In genomic region chr9:129802833-129803678, GRCh38 we compare ENCODE assay signal across 1 cellular context.
TF ChIP-seq lines count a peak whose summit lies in the region.

TSS of gene TOR1B (plus strand) at chr9:129803184. CDS start at chr9:129803213, 29 bp downstream.

TF ChIP-seq in K562, 482 proteins besides CTCF, POLR2A, EP300 and RAD21 (continued from another document and continues in another):
- TF ChIP-seq BRF2 (IDR thresholded peaks at IDR 0.05; ENCODE audit: borderline replicate concordance, insufficient read depth, insufficient read length) = no peak
- no peak; a peak in 1 of 4 replicates for TF ChIP-seq ARNT (IDR thresholded peaks at IDR 0.05)
- no peak for TF ChIP-seq ZNF77 (CRISPR knock-in tag; IDR thresholded peaks at IDR 0.05)
- peak; percentile 84; the same call in 1 of the 2 replicates for TF ChIP-seq MTA3 (IDR thresholded peaks at IDR 0.05; ENCODE audit: borderline replicate concordance)
- TF ChIP-seq SMC3 (conservative IDR thresholded peaks at IDR 0.05; ENCODE audit: insufficient read depth, low read depth, low read length) = no peak
- TF ChIP-seq KDM4B (IDR thresholded peaks at IDR 0.05; ENCODE audit: borderline replicate concordance in 2 of 2, low read depth in 1 of 2) = peak in 1 of 2 experiments; percentile 80; a peak in 1 of 4 replicates
- TF ChIP-seq OTX1 (CRISPR knock-in tag; IDR thresholded peaks at IDR 0.05) = no peak
- peak; percentile 62; the same call in 1 of the 2 replicates for TF ChIP-seq ZBTB33 (CRISPR knock-in tag; IDR thresholded peaks at IDR 0.05)
- no peak for TF ChIP-seq SFPQ (IDR thresholded peaks at IDR 0.05; ENCODE audit: low read depth, low read length)
- no peak for TF ChIP-seq CEBPB (tag; IDR thresholded peaks at IDR 0.05)
- no peak for TF ChIP-seq PHTF2 (CRISPR knock-in tag; IDR thresholded peaks at IDR 0.05)
- TF ChIP-seq ZNF165 (CRISPR knock-in tag; IDR thresholded peaks at IDR 0.05; ENCODE audit: borderline replicate concordance) = peak; percentile 53; the same call in 1 of the 2 replicates
- TF ChIP-seq SMARCB1 (IDR thresholded peaks at IDR 0.05; ENCODE audit: insufficient read length, low read depth) = no peak
- no peak for TF ChIP-seq ZNF143 (CRISPR knock-in tag; IDR thresholded peaks at IDR 0.05)
- peak; percentile 96 for TF ChIP-seq CTBP1 (IDR thresholded peaks at IDR 0.05; ENCODE audit: borderline replicate concordance)
- TF ChIP-seq PRDM10 (IDR thresholded peaks at IDR 0.05; ENCODE audit: partially characterized antibody) = peak; percentile 78
- 0 out of 2 replicates have a peak, but pooled peaks have one; percentile 51 for TF ChIP-seq ZNF431 (CRISPR knock-in tag; IDR thresholded peaks at IDR 0.05)
- no peak for TF ChIP-seq CLOCK (CRISPR knock-in tag; IDR thresholded peaks at IDR 0.05; ENCODE audit: borderline replicate concordance)
- no peak for TF ChIP-seq STAT6 (CRISPR knock-in tag; IDR thresholded peaks at IDR 0.05)
- no peak for TF ChIP-seq SRSF7 (optimal IDR thresholded peaks at IDR 0.05; ENCODE audit: low read depth, low read length)
- no peak for TF ChIP-seq MAFG (tag; conservative IDR thresholded peaks at IDR 0.05)
- TF ChIP-seq TCF7 (IDR thresholded peaks at IDR 0.05; ENCODE audit: borderline replicate concordance) = peak; percentile 75; the same call in 1 of the 2 replicates
- no peak for TF ChIP-seq ZNF764 (CRISPR knock-in tag; IDR thresholded peaks at IDR 0.05; ENCODE audit: low read depth)
- TF ChIP-seq TRIM28 (IDR thresholded peaks at IDR 0.05) = no peak
- no peak for TF ChIP-seq ZNF507 (tag; conservative IDR thresholded peaks at IDR 0.05)
- no peak for TF ChIP-seq BACH1 (tag; IDR thresholded peaks at IDR 0.05)
- TF ChIP-seq USF2 (CRISPR knock-in tag; IDR thresholded peaks at IDR 0.05) = no peak
- no peak for TF ChIP-seq GATAD2B (IDR thresholded peaks at IDR 0.05; ENCODE audit: borderline replicate concordance)
- peak; percentile 93 for TF ChIP-seq HCFC1 (IDR thresholded peaks at IDR 0.05; ENCODE audit: low read depth, low read length)
- TF ChIP-seq SIN3A (IDR thresholded peaks at IDR 0.05; ENCODE audit: borderline replicate concordance in 2 of 2, control insufficient read depth in 1 of 2, low read depth in 2 of 2, low read length in 2 of 2) = peak; percentile 74 to 91; a peak in 3 of 4 replicates
- TF ChIP-seq PKNOX1 (IDR thresholded peaks at IDR 0.05) = peak; percentile 50; the same call in 1 of the 2 replicates
- TF ChIP-seq CHD1 (IDR thresholded peaks at IDR 0.05; ENCODE audit: low read length) = peak; percentile 13
- TF ChIP-seq KAT7 (CRISPR knock-in tag; IDR thresholded peaks at IDR 0.05; ENCODE audit: borderline replicate concordance) = no peak
- peak; percentile 99 for TF ChIP-seq ZBTB1 (CRISPR knock-in tag; IDR thresholded peaks at IDR 0.05; ENCODE audit: borderline replicate concordance, low read depth)
- TF ChIP-seq ERF (CRISPR knock-in tag; IDR thresholded peaks at IDR 0.05) = peak; percentile 77; the same call in 1 of the 2 replicates
- TF ChIP-seq ZNF124 (CRISPR knock-in tag; IDR thresholded peaks at IDR 0.05) = no peak
- no peak for TF ChIP-seq RBM14 (IDR thresholded peaks at IDR 0.05; ENCODE audit: borderline replicate concordance, insufficient read depth, low read depth, low read length)
- TF ChIP-seq SAFB2 (IDR thresholded peaks at IDR 0.05; ENCODE audit: borderline replicate concordance, low read depth, low read length, severe bottlenecking) = no peak
- TF ChIP-seq REST (CRISPR knock-in tag; IDR thresholded peaks at IDR 0.05; ENCODE audit: low read depth) = peak; percentile 78; the same call in 1 of the 2 replicates
